Comparison of ENCODE assay signal across 6 cellular contexts in genomic region chr3:34376691-34377090, GRCh38.
"Had no signal": no experiment of that assay in that cellular context is flagged by ENCODE, and none has a peak within 500 bp of the region (broad histone marks: within the 10 kb centered on the region; RNA-seq: fewer than 3 reads in every experiment).

No MANE protein-coding gene starts in this region.

- ATAC-seq: GM23338, HCT116, K562 had no signal

- DNase-seq: HFFc6, IMR-90, KG1 had no signal
